ENCODE assay signal across 17 cellular contexts in genomic region chr2:190766174-190766572, GRCh38.
"Had no signal": no experiment of that assay in that cellular context is flagged by ENCODE, and none has a peak within 500 bp of the region (broad histone marks: within the 10 kb centered on the region; RNA-seq: fewer than 3 reads in every experiment).

No MANE protein-coding gene starts in this region.

- H3K9me3 ChIP-seq: heart right ventricle, neutrophil, thyroid gland had no signal

- H3K36me3 Mint-ChIP-seq: brain, natural killer cell had no signal

- H3K27me3 Mint-ChIP-seq: activated CD4-positive, alpha-beta T cell treated with anti-CD3 and anti-CD28 coated beads, Interleukin-2, amount 10 ng/mL, durations not matched to agents 7 days and 5 days; brain had no signal

- H3K27ac Mint-ChIP-seq: activated CD4-positive, alpha-beta T cell treated with anti-CD3 and anti-CD28 coated beads, Interleukin-2, amount 10 ng/mL, durations not matched to agents 7 days and 5 days; activated naive CD4-positive, alpha-beta T cell treated with anti-CD3 and anti-CD28 coated beads for 36 hours; endodermal cell; natural killer cell had no signal

- H3K27ac ChIP-seq: heart right ventricle, neutrophil, thyroid gland had no signal

- DNase-seq: activated CD4-positive, alpha-beta T cell treated with anti-CD3 and anti-CD28 coated beads, Interleukin-2, amount 10 ng/mL, durations not matched to agents 7 days and 5 days; activated CD8-positive, alpha-beta memory T cell treated with anti-CD3 and anti-CD28 coated beads, Interleukin-2, amount 50 U/mL, for 4 hours; activated T-cell treated with anti-CD3 and anti-CD28 coated beads, Interleukin-2, amount 50 U/mL, for 4 hours; central memory CD4-positive, alpha-beta T cell; dorsolateral prefrontal cortex; endodermal cell; heart right ventricle; natural killer cell; retina; stimulated activated CD4-positive, alpha-beta T cell treated with anti-CD3 and anti-CD28 coated beads, Interleukin-12 subunit alpha, Interleukin-12 subunit beta, amount 100 ng/mL, for 4 hours; stimulated activated CD8-positive, alpha-beta memory T cell treated with anti-CD3 and anti-CD28 coated beads, Interleukin-4, amount 100 ng/mL, for 48 hours; stimulated activated naive CD4-positive, alpha-beta T cell treated with Interleukin-2 at 50 U/mL for 16 hours; thyroid gland had no signal

- H3K27me3 ChIP-seq: dorsolateral prefrontal cortex, heart right ventricle, neutrophil, thyroid gland had no signal

- H3K4me1 Mint-ChIP-seq: natural killer cell had no signal

- H3K9me3 Mint-ChIP-seq: activated CD4-positive, alpha-beta T cell treated with anti-CD3 and anti-CD28 coated beads, Interleukin-2, amount 10 ng/mL, durations not matched to agents 7 days and 5 days; activated naive CD4-positive, alpha-beta T cell treated with anti-CD3 and anti-CD28 coated beads for 36 hours; activated T-cell treated with anti-CD3 and anti-CD28 coated beads, Interleukin-2, amount 50 U/mL, for 4 hours; natural killer cell had no signal

- H3K4me3 Mint-ChIP-seq: activated CD4-positive, alpha-beta T cell treated with anti-CD3 and anti-CD28 coated beads, Interleukin-2, amount 10 ng/mL, durations not matched to agents 7 days and 5 days; activated naive CD4-positive, alpha-beta T cell treated with anti-CD3 and anti-CD28 coated beads for 36 hours; activated T-cell treated with anti-CD3 and anti-CD28 coated beads, Interleukin-2, amount 50 U/mL, for 4 hours; brain; endodermal cell; natural killer cell had no signal

- H3K4me3 ChIP-seq: dorsolateral prefrontal cortex, heart right ventricle, thyroid gland had no signal

- FAIRE-seq: colon had no signal

- H3K4me1 ChIP-seq: heart right ventricle, thyroid gland had no signal

- H3K36me3 ChIP-seq: heart right ventricle, neutrophil, thyroid gland had no signal

- ATAC-seq: natural killer cell had no signal
